22 cellular contexts compared by ENCODE assay signal in the genomic region with DNA sequence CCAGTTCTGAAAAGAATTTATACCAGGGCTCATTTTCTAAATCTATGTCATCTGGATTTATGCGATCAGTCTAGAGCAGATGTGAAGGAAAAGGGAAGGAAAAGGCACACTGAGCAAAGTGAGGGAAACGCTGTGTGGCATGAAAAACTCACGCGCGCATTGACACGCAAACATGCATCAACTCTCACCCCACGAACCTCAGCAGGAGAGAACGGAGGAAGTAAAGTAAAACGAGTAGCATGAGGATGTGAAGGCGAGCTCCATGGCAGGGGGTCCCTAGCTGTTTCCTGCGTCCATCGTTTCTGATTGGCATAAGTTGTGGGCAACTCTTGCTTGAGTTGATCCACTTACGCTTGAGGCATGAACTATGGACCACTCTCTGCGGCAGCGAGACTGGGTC.
"Had no signal": no experiment of that assay in that cellular context is flagged by ENCODE, and none has a peak within 500 bp of the region (broad histone marks: within the 10 kb centered on the region; RNA-seq: fewer than 3 reads in every experiment).

No MANE protein-coding gene starts in this region.

- ATAC-seq: activated CD8-positive, alpha-beta memory T cell treated with anti-CD3 and anti-CD28 coated beads, Interleukin-2, amount 10 ng/mL, durations not matched to agents 7 days and 5 days; left colon had no signal

- H3K27me3 ChIP-seq: hepatocyte, thyroid gland, vagina had no signal

- H3K4me3 Mint-ChIP-seq: activated CD4-positive, alpha-beta memory T cell treated with anti-CD3 and anti-CD28 coated beads, Interleukin-2, amount 10 ng/mL, durations not matched to agents 7 days and 5 days; activated CD8-positive, alpha-beta memory T cell treated with anti-CD3 and anti-CD28 coated beads, Interleukin-2, amount 10 ng/mL, durations not matched to agents 7 days and 5 days; activated naive CD8-positive, alpha-beta T cell; stimulated activated effector memory CD8-positive, alpha-beta T cell treated with anti-CD3 and anti-CD28 coated beads, Interleukin-12 subunit alpha, Interleukin-12 subunit beta, amount 100 ng/mL, for 72 hours had no signal

- H3K4me3 ChIP-seq: hepatocyte, lower lobe of right lung, skin epidermis, thyroid gland had no signal

- H3K27ac ChIP-seq: hepatocyte, lower lobe of right lung, skin epidermis, thyroid gland, vagina had no signal

- H3K4me1 Mint-ChIP-seq: stimulated activated effector memory CD8-positive, alpha-beta T cell treated with anti-CD3 and anti-CD28 coated beads, Interleukin-12 subunit alpha, Interleukin-12 subunit beta, amount 100 ng/mL, for 72 hours had no signal

- H3K9me3 Mint-ChIP-seq: nephron; stimulated activated effector memory CD8-positive, alpha-beta T cell treated with anti-CD3 and anti-CD28 coated beads, Interleukin-12 subunit alpha, Interleukin-12 subunit beta, amount 100 ng/mL, for 72 hours had no signal

- H3K36me3 Mint-ChIP-seq: activated CD8-positive, alpha-beta memory T cell treated with anti-CD3 and anti-CD28 coated beads, Interleukin-2, amount 10 ng/mL, durations not matched to agents 7 days and 5 days; activated naive CD8-positive, alpha-beta T cell; stimulated activated effector memory CD8-positive, alpha-beta T cell treated with anti-CD3 and anti-CD28 coated beads, Interleukin-12 subunit alpha, Interleukin-12 subunit beta, amount 100 ng/mL, for 72 hours had no signal

- H3K4me1 ChIP-seq: lower lobe of right lung, thyroid gland, vagina had no signal

- H2AFZ ChIP-seq: hepatocyte had no signal

- H3K27ac Mint-ChIP-seq: activated CD4-positive, alpha-beta memory T cell treated with anti-CD3 and anti-CD28 coated beads, Interleukin-2, amount 10 ng/mL, durations not matched to agents 7 days and 5 days; activated CD8-positive, alpha-beta memory T cell treated with anti-CD3 and anti-CD28 coated beads, Interleukin-2, amount 10 ng/mL, durations not matched to agents 7 days and 5 days; activated naive CD8-positive, alpha-beta T cell; nephron; stimulated activated effector memory CD8-positive, alpha-beta T cell treated with anti-CD3 and anti-CD28 coated beads, Interleukin-12 subunit alpha, Interleukin-12 subunit beta, amount 100 ng/mL, for 72 hours had no signal

- H3K36me3 ChIP-seq: lower lobe of right lung, vagina had no signal

- DNase-seq: activated CD4-positive, alpha-beta memory T cell treated with anti-CD3 and anti-CD28 coated beads, Interleukin-2, amount 10 ng/mL, durations not matched to agents 7 days and 5 days; activated CD4-positive, alpha-beta T cell treated with anti-CD3 and anti-CD28 coated beads for 48 hours; activated CD4-positive, CD25-positive, alpha-beta regulatory T cell; activated CD8-positive, alpha-beta memory T cell treated with anti-CD3 and anti-CD28 coated beads, Interleukin-2, amount 10 ng/mL, durations not matched to agents 7 days and 5 days; amygdala; dermis blood vessel endothelial cell; effector memory CD4-positive, alpha-beta T cell; foreskin fibroblast; islet precursor cell; left colon; lower lobe of right lung; nucleus accumbens; stimulated activated CD4-positive, alpha-beta T cell treated with anti-CD3 and anti-CD28 coated beads, Interleukin-4, amount 100 ng/mL, for 24 hours; T-helper 1 cell; T-helper 9 cell; thyroid gland had no signal

- H3K9me3 ChIP-seq: thyroid gland, vagina had no signal
